Comparison of ENCODE assay signal across 20 cellular contexts in genomic region chr10:119567978-119568377, GRCh38.
"Had no signal": no experiment of that assay in that cellular context is flagged by ENCODE, and none has a peak within 500 bp of the region (broad histone marks: within the 10 kb centered on the region; RNA-seq: fewer than 3 reads in every experiment).

No MANE protein-coding gene starts in this region.

- H3K4me3 Mint-ChIP-seq: activated CD4-positive, alpha-beta memory T cell treated with anti-CD3 and anti-CD28 coated beads for 36 hours; activated CD4-positive, alpha-beta T cell treated with anti-CD3 and anti-CD28 coated beads for 36 hours; activated naive CD4-positive, alpha-beta T cell treated with anti-CD3 and anti-CD28 coated beads, Interleukin-2, amount 50 U/mL, for 24 hours; mesothelial cell of epicardium; neural crest cell had no signal

- H3K9me3 ChIP-seq: adrenal gland, gastroesophageal sphincter, lower lobe of right lung, spleen, stomach, testis, upper lobe of right lung had no signal

- H3K4me1 ChIP-seq: adrenal gland, lower lobe of right lung, testis, upper lobe of right lung had no signal

- H3K27me3 ChIP-seq: adrenal gland, cardiac muscle cell, dorsolateral prefrontal cortex, gastroesophageal sphincter, spleen, stomach, testis, upper lobe of right lung had no signal

- H3K27me3 Mint-ChIP-seq: activated CD4-positive, alpha-beta memory T cell treated with anti-CD3 and anti-CD28 coated beads for 36 hours; activated CD4-positive, alpha-beta T cell treated with anti-CD3 and anti-CD28 coated beads for 36 hours; activated naive CD4-positive, alpha-beta T cell treated with anti-CD3 and anti-CD28 coated beads, Interleukin-2, amount 50 U/mL, for 24 hours had no signal

- H3K36me3 ChIP-seq: cardiac muscle cell had no signal

- ATAC-seq: activated CD4-positive, alpha-beta T cell treated with anti-CD3 and anti-CD28 coated beads for 36 hours; gastroesophageal sphincter; left colon; lower lobe of right lung; sciatic nerve; upper lobe of right lung had no signal

- DNase-seq: activated CD4-positive, alpha-beta memory T cell treated with anti-CD3 and anti-CD28 coated beads for 36 hours; activated CD4-positive, alpha-beta T cell treated with anti-CD3 and anti-CD28 coated beads for 36 hours; activated effector memory CD4-positive, alpha-beta T cell treated with anti-CD3 and anti-CD28 coated beads, Interleukin-2, amount 50 U/mL, for 16 hours; activated T-cell treated with anti-CD3 and anti-CD28 coated beads, Interleukin-2, amount 50 U/mL, for 48 hours; adrenal gland; dorsolateral prefrontal cortex; erythroblast; left colon; lower lobe of right lung; spleen; stomach; testis; upper lobe of right lung; WERI-Rb-1 had no signal

- H3K27ac Mint-ChIP-seq: activated CD4-positive, alpha-beta memory T cell treated with anti-CD3 and anti-CD28 coated beads for 36 hours; activated CD4-positive, alpha-beta T cell treated with anti-CD3 and anti-CD28 coated beads for 36 hours; activated naive CD4-positive, alpha-beta T cell treated with anti-CD3 and anti-CD28 coated beads, Interleukin-2, amount 50 U/mL, for 24 hours had no signal

- H3K4me1 Mint-ChIP-seq: activated CD4-positive, alpha-beta T cell treated with anti-CD3 and anti-CD28 coated beads for 36 hours; activated naive CD4-positive, alpha-beta T cell treated with anti-CD3 and anti-CD28 coated beads, Interleukin-2, amount 50 U/mL, for 24 hours had no signal

- H3K9me3 Mint-ChIP-seq: activated CD4-positive, alpha-beta memory T cell treated with anti-CD3 and anti-CD28 coated beads for 36 hours; activated naive CD4-positive, alpha-beta T cell treated with anti-CD3 and anti-CD28 coated beads, Interleukin-2, amount 50 U/mL, for 24 hours; mesothelial cell of epicardium; neural crest cell had no signal

- H3K27ac ChIP-seq: adrenal gland, dorsolateral prefrontal cortex, lower lobe of right lung, spleen, stomach, testis, upper lobe of right lung, WERI-Rb-1 had no signal

- H3K4me3 ChIP-seq: adrenal gland, cardiac muscle cell, dorsolateral prefrontal cortex, gastroesophageal sphincter, lower lobe of right lung, spleen, stomach, testis, upper lobe of right lung had no signal
